18 cellular contexts compared by ENCODE assay signal in genomic region chr7:98296833-98297232, GRCh38.
"Had no signal": no experiment of that assay in that cellular context is flagged by ENCODE, and none has a peak within 500 bp of the region (broad histone marks: within the 10 kb centered on the region; RNA-seq: fewer than 3 reads in every experiment).

No MANE protein-coding gene starts in this region.

- FAIRE-seq: frontal cortex, keratinocyte had no signal

- H3K27me3 ChIP-seq: body of pancreas, spleen had no signal

- ATAC-seq: activated CD4-positive, alpha-beta T cell treated with anti-CD3 and anti-CD28 coated beads for 36 hours; body of pancreas; lower lobe of right lung; stimulated activated naive B cell treated with anti-CD40 and anti-IgM and Interleukin-4, amounts not matched to agents 10 μg/mL and 1 μg/mL and 100 μg/mL, for 72 hours had no signal

- DNase-seq: activated CD4-positive, alpha-beta memory T cell treated with anti-CD3 and anti-CD28 coated beads for 36 hours; activated CD4-positive, alpha-beta T cell treated with anti-CD3 and anti-CD28 coated beads for 36 hours; activated naive CD8-positive, alpha-beta T cell treated with anti-CD3 and anti-CD28 coated beads, Interleukin-2, amount 10 ng/mL, durations not matched to agents 7 days and 5 days; activated T-cell treated with anti-CD3 and anti-CD28 coated beads for 4 hours; amygdala; body of pancreas; caudate nucleus; erythroblast; head of caudate nucleus; lower lobe of right lung; spleen; stimulated activated CD4-positive, alpha-beta T cell treated with anti-CD3 and anti-CD28 coated beads, Interleukin-4, amount 100 ng/mL, for 4 hours; stimulated activated naive B cell treated with anti-CD40 and anti-IgM and Interleukin-4, amounts not matched to agents 10 μg/mL and 1 μg/mL and 100 μg/mL, for 72 hours; T-helper 2 cell; WERI-Rb-1 had no signal

- H3K27ac ChIP-seq: lower lobe of right lung, spleen, thoracic aorta, WERI-Rb-1 had no signal

- H3K9me3 ChIP-seq: body of pancreas, lower lobe of right lung, spleen, thoracic aorta had no signal

- H3K4me3 ChIP-seq: body of pancreas, lower lobe of right lung, spleen, thoracic aorta had no signal
